ENCODE assay signal across 25 cellular contexts in genomic region chr5:83048277-83048676, GRCh38. TPM values are rescaled to one million over a fixed set of nuclear protein-coding genes. Genes with fewer than 3 reads are reported as not detected.
DNase-seq lines count a peak whose midpoint lies in the region; ATAC-seq, FAIRE-seq and TF ChIP-seq lines count a peak whose summit lies in the region.
"Had no signal": no experiment of that assay in that cellular context is flagged by ENCODE, and none has a peak within 500 bp of the region (broad histone marks: within the 10 kb centered on the region; RNA-seq: fewer than 3 reads in every experiment).

No MANE protein-coding gene starts in this region.

- no peaks in the 10 kb centered on the region for H3K9me3 ChIP-seq in right cardiac atrium (ENCODE audit: control insufficient read depth, low read length)
- no peaks in the 10 kb centered on the region for H3K9me3 ChIP-seq in right atrium auricular region
- H3K9me3 ChIP-seq in endothelial cell of umbilical vein (replicated peaks; ENCODE audit: control insufficient read depth, insufficient read depth, low read length): no peaks in the 10 kb centered on the region
- no peaks in the 10 kb centered on the region for H3K9me3 ChIP-seq in smooth muscle cell (replicated peaks; ENCODE audit: low read depth)
- H3K9me3 ChIP-seq: BLaER1 treated with 17β-estradiol and CSF1 and Interleukin-3, amounts not matched to agents 10 nM and 100 nM; Peyer's patch had no signal

- H3K9ac ChIP-seq in endothelial cell of umbilical vein (replicated peaks; ENCODE audit: extremely low read depth, insufficient read depth, low read length): no peak overlapping the region
- H3K9ac ChIP-seq in smooth muscle cell (ENCODE audit: low read depth): no peak overlapping the region
- H3K9ac ChIP-seq: BLaER1 treated with 17β-estradiol and CSF1 and Interleukin-3, amounts not matched to agents 10 nM and 100 nM; KMS-11 had no signal

- H3K27ac ChIP-seq in right cardiac atrium (ENCODE audit: low read length): no peak overlapping the region
- H3K27ac ChIP-seq in right atrium auricular region: no peak overlapping the region
- no peak overlapping the region for H3K27ac ChIP-seq in endothelial cell of umbilical vein (ENCODE audit: insufficient read depth, low read depth, low read length)
- peak overlapping the region; percentile 66 for H3K27ac ChIP-seq in smooth muscle cell (ENCODE audit: low read depth)
- H3K27ac ChIP-seq: 22Rv1; BLaER1 treated with 17β-estradiol and CSF1 and Interleukin-3, amounts not matched to agents 10 nM and 100 nM; KMS-11; Peyer's patch had no signal

- H4K20me1 ChIP-seq in endothelial cell of umbilical vein (replicated peaks; ENCODE audit: control insufficient read depth, extremely low read depth, insufficient read depth, low read length) (no peaks in the 10 kb centered on the region), smooth muscle cell (ENCODE audit: low read depth) (peaks cover 5% of the 10 kb centered on the region)

- 50% methylated on average over 3 of the region's 3 CpGs for WGBS in right cardiac atrium
- 69% methylated on average over 3 of the region's 3 CpGs for WGBS in smooth muscle cell (ENCODE audit: low lambda C conversion rate)

- TF ChIP-seq POLR2A in endothelial cell of umbilical vein (IDR thresholded peaks at IDR 0.05; ENCODE audit: low read depth, low read length): no peak

- H2AFZ ChIP-seq in endothelial cell of umbilical vein (ENCODE audit: low read depth, low read length) (no peak overlapping the region), smooth muscle cell (ENCODE audit: low read depth) (no peak overlapping the region)
- H2AFZ ChIP-seq: GM23338 had no signal

- no TSS peak for BruUV-seq in endothelial cell of umbilical vein (replicated peaks; lab: Mats Ljungman, UMichigan)

- H3K4me2 ChIP-seq in endothelial cell of umbilical vein (ENCODE audit: insufficient read depth, low read length): no peak overlapping the region
- peak overlapping the region; percentile 6 for H3K4me2 ChIP-seq in smooth muscle cell
- H3K4me2 ChIP-seq: BLaER1 treated with 17β-estradiol and CSF1 and Interleukin-3, amounts not matched to agents 10 nM and 100 nM; GM23338; KMS-11 had no signal

- no peaks in the 10 kb centered on the region for H3K27me3 ChIP-seq in right cardiac atrium (ENCODE audit: control insufficient read depth, insufficient read depth)
- no peaks in the 10 kb centered on the region for H3K27me3 ChIP-seq in right atrium auricular region
- H3K27me3 ChIP-seq in endothelial cell of umbilical vein (ENCODE audit: control insufficient read depth in 2 of 2, insufficient read depth in 2 of 2, low read length in 2 of 2): no peaks in the 10 kb centered on the region
- H3K27me3 ChIP-seq in kidney epithelial cell (ENCODE audit: control insufficient read depth, insufficient read depth, low read length): no peaks in the 10 kb centered on the region
- H3K27me3 ChIP-seq in smooth muscle cell (ENCODE audit: low read depth): no peaks in the 10 kb centered on the region
- H3K27me3 ChIP-seq: BLaER1 treated with 17β-estradiol and CSF1 and Interleukin-3, amounts not matched to agents 10 nM and 100 nM; Peyer's patch had no signal

- intact Hi-C loops in right cardiac atrium (cut with DNase I): no loop called here
- intact Hi-C loops in endothelial cell of umbilical vein (cut with micrococcal nuclease): no loop called here

- CTCF ChIA-PET in endothelial cell of umbilical vein (lab: Charles Lee): interaction anchor here (0.7 to 1.8 kb wide), 5 partner anchors 10 to 693 kb away, joined by 3 to 8 read pairs (median 3); no protein-coding TSS in a partner anchor

- peaks cover 26% of the 10 kb centered on the region for H3F3A ChIP-seq in smooth muscle cell (ENCODE audit: low read depth)

- no peak overlapping the region for H3K4me3 ChIP-seq in right cardiac atrium (ENCODE audit: low read length)
- no peak overlapping the region for H3K4me3 ChIP-seq in right atrium auricular region
- no peak overlapping the region for H3K4me3 ChIP-seq in endothelial cell of umbilical vein (replicated peaks in 1 of 3; ENCODE audit: insufficient read depth in 1 of 3, low read depth in 1 of 3, low read length in 3 of 3)
- no peak overlapping the region for H3K4me3 ChIP-seq in kidney epithelial cell (ENCODE audit: low read depth, low read length)
- H3K4me3 ChIP-seq in smooth muscle cell: no peak overlapping the region
- H3K4me3 ChIP-seq: BLaER1 treated with 17β-estradiol and CSF1 and Interleukin-3, amounts not matched to agents 10 nM and 100 nM; GM23338; Peyer's patch had no signal

- H3K79me2 ChIP-seq in endothelial cell of umbilical vein (ENCODE audit: control insufficient read depth, insufficient read depth, low read length) (no peaks in the 10 kb centered on the region), smooth muscle cell (ENCODE audit: low read depth) (peaks cover 6% of the 10 kb centered on the region)

- no peak for FAIRE-seq in endothelial cell of umbilical vein (lab: Jason Lieb, UNC)
- FAIRE-seq: GM12892, GM18507 had no signal

- H3K9me1 ChIP-seq in endothelial cell of umbilical vein (replicated peaks; ENCODE audit: control insufficient read depth, extremely low read depth, insufficient read depth, low read length): no peaks in the 10 kb centered on the region

- peak; percentile 38 to 58 for ATAC-seq in right cardiac atrium
- ATAC-seq in GM21367 (IDR thresholded peaks at IDR 0.05; ENCODE audit: unreplicated experiment): no peak
- ATAC-seq in HG03097 (IDR thresholded peaks at IDR 0.05; ENCODE audit: low FRiP score, unreplicated experiment): no peak
- ATAC-seq in GM18498 (IDR thresholded peaks at IDR 0.05; ENCODE audit: unreplicated experiment): no peak
- ATAC-seq: GM23338 had no signal

- TF ChIP-seq CTCF in right atrium auricular region (IDR thresholded peaks at IDR 0.05) (no peak), endothelial cell of umbilical vein (IDR thresholded peaks at IDR 0.05; ENCODE audit: extremely low read depth in 1 of 2, insufficient read depth in 1 of 2, low read depth in 1 of 2, low read length in 2 of 2) (no peak), kidney epithelial cell (IDR thresholded peaks at IDR 0.05; ENCODE audit: insufficient read depth, low read length, poor library complexity, severe bottlenecking) (no peak), smooth muscle cell (IDR thresholded peaks at IDR 0.05; ENCODE audit: borderline replicate concordance, insufficient read depth, poor library complexity, severe bottlenecking) (no peak)

- peaks cover 6% of the 10 kb centered on the region for H3K36me3 ChIP-seq in right atrium auricular region
- H3K36me3 ChIP-seq in endothelial cell of umbilical vein (ENCODE audit: control insufficient read depth in 2 of 2, extremely low read depth in 1 of 2, insufficient read depth in 2 of 2, low read length in 2 of 2): no peaks in the 10 kb centered on the region
- H3K36me3 ChIP-seq in kidney epithelial cell (ENCODE audit: control insufficient read depth, insufficient read depth, low read length): peaks cover 1% of the 10 kb centered on the region
- no peaks in the 10 kb centered on the region for H3K36me3 ChIP-seq in smooth muscle cell (ENCODE audit: low read depth)

- dilution Hi-C loops in endothelial cell of umbilical vein (cut with MboI; ENCODE audit: extremely low pct_ligation_motif_present, low sequenced_read_pairs): no loop called here

- H3K4me1 ChIP-seq in right cardiac atrium (ENCODE audit: control insufficient read depth, insufficient read depth, low read length) (no peaks in the 10 kb centered on the region), right atrium auricular region (no peaks in the 10 kb centered on the region), endothelial cell of umbilical vein (ENCODE audit: control insufficient read depth, extremely low read depth, insufficient read depth, low read length) (no peaks in the 10 kb centered on the region), smooth muscle cell (ENCODE audit: low read depth) (peaks cover 15% of the 10 kb centered on the region)
- H3K4me1 ChIP-seq: BLaER1 treated with 17β-estradiol and CSF1 and Interleukin-3, amounts not matched to agents 10 nM and 100 nM; Peyer's patch had no signal

- POLR2A ChIA-PET in endothelial cell of umbilical vein (lab: Charles Lee): no interaction called here

- no peak for DNase-seq in right cardiac atrium
- DNase-seq in right atrium auricular region (ENCODE audit: low spot score): no peak
- peak; percentile 51 for DNase-seq in endothelial cell of umbilical vein (ENCODE audit: low read depth, low spot score)
- DNase-seq in kidney epithelial cell (ENCODE audit: low read depth): peak; percentile 29
- DNase-seq in smooth muscle cell (lab: John Stamatoyannopoulos, UW; ENCODE audit: unreplicated experiment): no peak
- DNase-seq: ACHN; CD4-positive, alpha-beta memory T cell; DMS153; HCEC 1CT; NCI-H1105; NCI-H146; NCI-H2029; NCI-H2171 treated with DMSO at 0.1 percent for 48 hours; NCI-H524 treated with DMSO at 0.1 percent for 48 hours; NCI-H82; Peyer's patch had no signal

RNA-seq across cellular contexts. Expression of gene TMEM167A, which starts 28.9 kb away (rescaled TPM):
- total RNA-seq in right cardiac atrium: 10 to 100 TPM; 52.8 to 78.0 (median 63.9) TPM
- 27.9 TPM for polyA plus RNA-seq in right cardiac atrium
- 10 to 100 TPM; 31.7 to 50.1 TPM for total RNA-seq in right atrium auricular region
- 64.4 and 69.4 TPM in 2 replicates for total RNA-seq in endothelial cell of umbilical vein
- 13.6 and 20.2 TPM in 2 replicates for polyA plus RNA-seq in endothelial cell of umbilical vein
- polyA plus RNA-seq in endothelial cell of umbilical vein (2011; cell fraction: cytosol; rRNA removed): 21.5 and 23.4 TPM in 2 replicates
- 8.9 and 16.7 TPM in 2 replicates for polyA plus RNA-seq in endothelial cell of umbilical vein (2011; cell fraction: nucleus; rRNA removed)
- 47.1 and 81.3 TPM in 2 replicates for polyA plus RNA-seq in endothelial cell of umbilical vein (2012)
- polyA minus RNA-seq in endothelial cell of umbilical vein: 20.7 and 22.0 TPM in 2 replicates
- 12.9 TPM for polyA minus RNA-seq in endothelial cell of umbilical vein (2011; cell fraction: cytosol; rRNA and poly(A)+ RNA removed)
- 16.5 and 23.9 TPM in 2 replicates for polyA minus RNA-seq in endothelial cell of umbilical vein (2011; cell fraction: nucleus; rRNA and poly(A)+ RNA removed)
- 40.2 and 46.0 TPM in 2 replicates for total RNA-seq in kidney epithelial cell
- 236 and 262 TPM in 2 replicates for total RNA-seq in smooth muscle cell
- 195 and 248 TPM in 2 replicates for polyA plus RNA-seq in smooth muscle cell

RNA-seq across cellular contexts. Expression of gene XRCC4, which starts 29.1 kb away (rescaled TPM):
- total RNA-seq in right cardiac atrium: 1 to 10 TPM; 7.1 to 8.6 (median 7.6) TPM
- 7.5 TPM for polyA plus RNA-seq in right cardiac atrium
- 1 to 10 TPM; 6.4 to 6.8 TPM for total RNA-seq in right atrium auricular region
- 7.6 and 7.7 TPM in 2 replicates for total RNA-seq in endothelial cell of umbilical vein
- polyA plus RNA-seq in endothelial cell of umbilical vein: 0.94 and 1.3 TPM in 2 replicates
- polyA plus RNA-seq in endothelial cell of umbilical vein (2011; cell fraction: cytosol; rRNA removed): 2.5 TPM in 2 replicates
- 1.8 and 2.6 TPM in 2 replicates for polyA plus RNA-seq in endothelial cell of umbilical vein (2011; cell fraction: nucleus; rRNA removed)
- 5.6 and 10.5 TPM in 2 replicates for polyA plus RNA-seq in endothelial cell of umbilical vein (2012)
- polyA minus RNA-seq in endothelial cell of umbilical vein: 1.0 and 1.6 TPM in 2 replicates
- not detected for polyA minus RNA-seq in endothelial cell of umbilical vein (2011; cell fraction: cytosol; rRNA and poly(A)+ RNA removed)
- polyA minus RNA-seq in endothelial cell of umbilical vein (2011; cell fraction: nucleus; rRNA and poly(A)+ RNA removed): 7.3 and 8.5 TPM in 2 replicates
- total RNA-seq in kidney epithelial cell: 7.6 and 7.8 TPM in 2 replicates
- 110 and 145 TPM in 2 replicates for total RNA-seq in smooth muscle cell
- polyA plus RNA-seq in smooth muscle cell: 55.7 and 98.1 TPM in 2 replicates

Comparison
In these comparisons a context has a peak if more than half of its experiments do, and no peak if none do; other contexts are left out.
1. ATAC-seq: peak in right cardiac atrium (2 of 2); none in GM21367 (single experiment), HG03097 (single experiment) and GM18498 (single experiment).
2. DNase-seq: peak in endothelial cell of umbilical vein (single experiment) and kidney epithelial cell (single experiment); none in right cardiac atrium (0 of 3), right atrium auricular region (single experiment) and smooth muscle cell (single experiment).
3. RNA of gene XRCC4, which starts 29.1 kb away (total RNA-seq): 110 to 145 TPM in smooth muscle cell; 7.1 to 8.6 TPM in right cardiac atrium, 7.6 to 7.7 TPM in endothelial cell of umbilical vein, 7.6 to 7.8 TPM in kidney epithelial cell and 6.4 to 6.8 TPM in right atrium auricular region; every median in the first group is over 10 times any median in the second.